In the genomic region with DNA sequence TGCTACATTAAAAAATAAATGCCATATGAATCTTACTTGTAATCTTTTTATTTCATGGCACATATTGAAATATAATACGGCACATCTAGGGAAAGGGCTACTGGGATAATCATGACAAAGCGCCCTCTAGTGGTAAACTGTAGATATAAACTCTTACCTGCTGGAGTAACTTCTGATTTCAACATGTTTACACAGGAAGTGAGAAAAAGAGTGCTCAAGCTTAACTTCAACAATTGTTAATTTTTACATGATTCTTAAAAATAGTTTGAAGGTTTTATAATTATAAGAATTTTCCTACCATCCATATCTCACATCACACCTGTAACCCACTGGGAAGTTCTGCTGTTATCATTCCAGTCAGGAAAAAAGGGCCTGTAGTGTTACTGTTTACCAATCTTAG, we compare ENCODE assay signal across 8 cellular contexts. TPM values are rescaled to one million over a fixed set of nuclear protein-coding genes. Genes with fewer than 3 reads are reported as not detected.
DNase-seq lines count a peak whose midpoint lies in the region; ATAC-seq and TF ChIP-seq lines count a peak whose summit lies in the region.

No MANE protein-coding gene starts in this region.

- TF ChIP-seq CTCF in ascending aorta (IDR thresholded peaks at IDR 0.05) (peak; percentile 33 to 77 (median 73)), tibial nerve (IDR thresholded peaks at IDR 0.05) (peak; percentile 57 to 84 (median 68))

- H3K27ac ChIP-seq in ascending aorta (no peak overlapping the region), tibial nerve (no peak overlapping the region)

- no peaks in the 10 kb centered on the region for H3K27me3 ChIP-seq in ascending aorta
- no peaks in the 10 kb centered on the region for H3K27me3 ChIP-seq in tibial nerve

- no peak for TF ChIP-seq POLR2A in tibial nerve (IDR thresholded peaks at IDR 0.05)

- H3K36me3 ChIP-seq in ascending aorta, result no peaks in the 10 kb centered on the region
- no peaks in the 10 kb centered on the region for H3K36me3 ChIP-seq in tibial nerve

- H3K4me3 ChIP-seq in ascending aorta, result no peak overlapping the region
- no peak overlapping the region for H3K4me3 ChIP-seq in tibial nerve

- WGBS in tibial nerve, 2 donors, result 0 to 1% methylated on average over 2 of the region's 2 CpGs

- peaks cover 0 to 6% of the 10 kb centered on the region in 2 donors for H3K4me1 ChIP-seq in ascending aorta
- H3K4me1 ChIP-seq in tibial nerve, result peaks cover 0 to 24% (median 5%) of the 10 kb centered on the region in 4 donors

- H3K9me3 ChIP-seq in ascending aorta (no peaks in the 10 kb centered on the region), tibial nerve (no peaks in the 10 kb centered on the region)

- peak; percentile 35 for ATAC-seq in HG03378 (IDR thresholded peaks at IDR 0.05; ENCODE audit: unreplicated experiment)

- intact Hi-C loops in ascending aorta (cut with DNase I), result loop anchor here (2.0 to 10.0 kb wide), 2 partner anchors 112 to 634 kb away; a partner anchor contains a TSS

- DNase-seq in activated gamma-delta T cell treated with Interleukin-2 at 50 U/mL for 16 hours (peak; percentile 9), activated gamma-delta T cell (lab: John Stamatoyannopoulos, UW) (no peak), NCI-H510A treated with DMSO at 0.1 percent for 48 hours (lab: John Stamatoyannopoulos, UW) (peak; percentile 74), ascending aorta (ENCODE audit: low spot score in 2 of 2) (no peak), iris pigment epithelial cell (ENCODE audit: low read depth) (peak; percentile 55), tibial nerve (ENCODE audit: low spot score in 2 of 2) (no peak)
- DNase-seq in activated CD4-positive, alpha-beta T cell treated with anti-CD3 and anti-CD28 coated beads, Interleukin-2, amount 50 U/mL, for 1 hour, result no peak

- TF ChIP-seq EP300 in tibial nerve (IDR thresholded peaks at IDR 0.05), result no peak

RNA-seq across cellular contexts. Expression of a gene that starts 2.0 kb away (rescaled TPM):
- not detected for total RNA-seq in ascending aorta
- not detected for total RNA-seq in tibial nerve

RNA-seq across cellular contexts. Expression of a gene that starts 3.9 kb away (rescaled TPM):
- total RNA-seq in ascending aorta, result 6.9 TPM
- total RNA-seq in tibial nerve, result 10 to 100 TPM; 24.6 to 56.8 (median 29.0) TPM

Comparison
In these comparisons a context has a peak if more than half of its experiments do, and no peak if none do; other contexts are left out.
1. DNase-seq: peak in activated gamma-delta T cell treated with Interleukin-2 at 50 U/mL for 16 hours (single experiment), NCI-H510A treated with DMSO at 0.1 percent for 48 hours (single experiment) and iris pigment epithelial cell (single experiment); none in activated gamma-delta T cell (single experiment), ascending aorta (0 of 2), tibial nerve (0 of 2) and activated CD4-positive, alpha-beta T cell treated with anti-CD3 and anti-CD28 coated beads, Interleukin-2, amount 50 U/mL, for 1 hour (single experiment).